In the genomic region with DNA sequence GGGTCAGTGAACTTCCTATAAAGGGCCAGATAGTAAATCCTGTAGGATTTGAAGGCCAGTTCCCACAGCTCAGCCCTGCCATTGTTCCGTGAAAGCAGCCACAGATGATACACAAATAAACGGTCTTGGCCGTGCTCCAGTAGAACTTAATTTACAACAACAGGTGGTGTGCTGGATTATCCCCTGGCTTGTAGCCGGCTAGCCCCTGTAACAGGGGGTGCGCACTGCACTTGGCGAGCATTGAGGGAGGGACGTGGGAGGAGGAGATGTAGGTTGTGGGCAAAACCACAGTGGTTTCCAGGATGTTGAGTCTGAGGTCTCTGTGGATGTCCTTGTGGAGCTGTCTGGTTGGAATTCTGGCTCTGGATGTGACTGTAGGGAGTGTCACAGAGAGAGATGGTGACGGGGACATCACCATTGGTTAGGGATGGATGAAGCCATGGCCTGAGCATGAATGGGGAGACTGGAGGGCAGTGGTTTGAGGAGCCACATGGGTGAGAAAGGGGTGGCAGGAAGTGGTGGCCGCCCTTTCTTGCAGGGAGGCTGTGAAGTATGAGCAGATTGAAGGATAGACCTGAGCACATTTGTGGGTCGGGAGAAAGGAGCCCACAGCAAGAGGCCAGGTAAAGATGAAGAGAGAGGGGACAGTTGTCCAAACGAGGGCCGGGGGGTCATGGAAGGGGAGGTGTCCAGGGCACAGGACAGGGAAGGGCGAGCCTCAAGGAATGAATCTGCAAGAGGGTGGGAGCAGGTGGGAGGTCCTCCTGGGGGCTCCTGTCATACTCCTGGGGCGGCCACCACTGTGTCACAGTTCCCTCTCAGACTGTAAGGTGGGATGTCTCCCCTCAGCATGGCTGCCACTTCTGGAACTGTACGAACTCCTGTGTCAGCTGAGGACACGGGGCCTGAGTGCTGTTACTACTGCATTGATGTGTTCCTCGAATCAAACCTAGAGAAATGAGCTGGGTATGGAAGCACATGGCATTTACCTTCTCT, we compare ENCODE assay signal across 13 cellular contexts. TPM values are rescaled to one million over a fixed set of nuclear protein-coding genes. Genes with fewer than 3 reads are reported as not detected.
DNase-seq lines count a peak whose midpoint lies in the region; ATAC-seq and TF ChIP-seq lines count a peak whose summit lies in the region.
"Had no signal": no experiment of that assay in that cellular context is flagged by ENCODE, and none has a peak within 500 bp of the region (broad histone marks: within the 10 kb centered on the region; RNA-seq: fewer than 3 reads in every experiment).

No MANE protein-coding gene starts in this region.

- no peak overlapping the region for H3K9ac ChIP-seq in SK-N-SH

- H3K4me1 ChIP-seq in CD8-positive, alpha-beta T cell (ENCODE audit: insufficient read depth, low read length): peaks cover 21% of the 10 kb centered on the region
- no peaks in the 10 kb centered on the region for H3K4me1 ChIP-seq in SK-N-SH (ENCODE audit: control insufficient read depth in 1 of 2, insufficient read depth in 2 of 2, low read depth in 1 of 2, low read length in 1 of 2)
- H3K4me1 ChIP-seq: prostate gland, testis had no signal

- H3K36me3 Mint-ChIP-seq in CD8-positive, alpha-beta T cell: no peaks in the 10 kb centered on the region
- peaks cover 6% of the 10 kb centered on the region for H3K36me3 Mint-ChIP-seq in endothelial cell (ENCODE audit: low read depth, unreplicated experiment)

- TF ChIP-seq RAD21 in SK-N-SH (IDR thresholded peaks at IDR 0.05; ENCODE audit: low read length): no peak

- CTCF ChIA-PET in CD8-positive, alpha-beta T cell (lab: Charles Lee): no interaction called here
- CTCF ChIA-PET in SK-N-SH (lab: Yijun Ruan, JAX): no interaction called here

- H3K79me2 ChIP-seq in SK-N-SH (ENCODE audit: insufficient read depth): no peaks in the 10 kb centered on the region

- no peak for ATAC-seq in CD8-positive, alpha-beta T cell
- ATAC-seq in GM19351 (IDR thresholded peaks at IDR 0.05; ENCODE audit: unreplicated experiment): no peak

- no peak for DNase-seq in CD8-positive, alpha-beta T cell
- peak; percentile 89 for DNase-seq in NCI-H1092 (lab: John Stamatoyannopoulos, UW)
- peak; percentile 95 for DNase-seq in NCI-H82 treated with DMSO at 0.1 percent for 48 hours (lab: John Stamatoyannopoulos, UW; ENCODE audit: unreplicated experiment)
- DNase-seq in endothelial cell (ENCODE audit: low spot score): no peak
- DNase-seq in SK-N-SH: no peak
- no peak for DNase-seq in SW 1271 (lab: John Stamatoyannopoulos, UW)
- DNase-seq in putamen (ENCODE audit: low spot score): no peak
- DNase-seq: effector CD8-positive, alpha-beta T cell; HCEC 1CT; MG63; testis had no signal

- H3K9me2 ChIP-seq in SK-N-SH: no peaks in the 10 kb centered on the region

- no peak overlapping the region for H2AFZ ChIP-seq in SK-N-SH (ENCODE audit: low read depth)

- no peaks in the 10 kb centered on the region for H3K9me3 ChIP-seq in CD8-positive, alpha-beta T cell (ENCODE audit: low read length)
- peaks cover 8% of the 10 kb centered on the region; the same call in 1 of the 2 replicates for H3K9me3 ChIP-seq in SK-N-SH
- H3K9me3 ChIP-seq: prostate gland, testis had no signal

- no peaks in the 10 kb centered on the region for H3K27me3 ChIP-seq in CD8-positive, alpha-beta T cell (ENCODE audit: insufficient read depth, low read length)
- no peaks in the 10 kb centered on the region for H3K27me3 ChIP-seq in SK-N-SH (ENCODE audit: insufficient read depth)
- H3K27me3 ChIP-seq: testis had no signal

- peaks cover 24% of the 10 kb centered on the region for H3K4me1 Mint-ChIP-seq in CD8-positive, alpha-beta T cell (ENCODE audit: low read depth)
- H3K4me1 Mint-ChIP-seq in endothelial cell (ENCODE audit: unreplicated experiment): peaks cover 3% of the 10 kb centered on the region

- TF ChIP-seq CTCF in CD8-positive, alpha-beta T cell (IDR thresholded peaks at IDR 0.05): no peak
- TF ChIP-seq CTCF in endothelial cell (IDR thresholded peaks at IDR 0.05; ENCODE audit: unreplicated experiment) (no peak), SK-N-SH (IDR thresholded peaks at IDR 0.05) (no peak)

- POLR2A ChIA-PET in CD8-positive, alpha-beta T cell (lab: Charles Lee): no interaction called here
- POLR2A ChIA-PET in SK-N-SH (lab: Yijun Ruan, JAX): no interaction called here

- intact Hi-C loops in CD8-positive, alpha-beta T cell (cut with DNase I, micrococcal nuclease): no loop called here

- no peak overlapping the region for H3K27ac Mint-ChIP-seq in CD8-positive, alpha-beta T cell
- no peak overlapping the region for H3K27ac Mint-ChIP-seq in endothelial cell (ENCODE audit: unreplicated experiment)

- WGBS in SK-N-SH (ENCODE audit: low lambda C conversion rate): 34% methylated on average over 17 of the region's 17 CpGs

- H3K27ac ChIP-seq in CD8-positive, alpha-beta T cell (ENCODE audit: low read depth, low read length): no peak overlapping the region
- no peak overlapping the region for H3K27ac ChIP-seq in SK-N-SH (ENCODE audit: low read depth in 2 of 2, low read length in 1 of 2)
- H3K27ac ChIP-seq: prostate gland, testis had no signal

- peak overlapping the region; percentile 30 for H3K4me3 Mint-ChIP-seq in CD8-positive, alpha-beta T cell
- H3K4me3 Mint-ChIP-seq in endothelial cell (ENCODE audit: unreplicated experiment): peak overlapping the region; percentile 28

- no peaks in the 10 kb centered on the region for H3K9me3 Mint-ChIP-seq in CD8-positive, alpha-beta T cell
- no peaks in the 10 kb centered on the region for H3K9me3 Mint-ChIP-seq in endothelial cell (ENCODE audit: unreplicated experiment)

- H3K4me3 ChIP-seq in CD8-positive, alpha-beta T cell (ENCODE audit: low read depth, low read length): no peak overlapping the region
- H3K4me3 ChIP-seq in SK-N-SH (ENCODE audit: low read depth in 2 of 2, low read length in 1 of 2): no peak overlapping the region
- H3K4me3 ChIP-seq: MG63, prostate gland, testis had no signal

- H3F3A ChIP-seq in SK-N-SH (replicated peaks; ENCODE audit: insufficient read depth): no peaks in the 10 kb centered on the region

- no peak overlapping the region for H3K4me2 ChIP-seq in SK-N-SH

- no peaks in the 10 kb centered on the region for H3K27me3 Mint-ChIP-seq in CD8-positive, alpha-beta T cell (ENCODE audit: low read depth)
- H3K27me3 Mint-ChIP-seq in endothelial cell (ENCODE audit: unreplicated experiment): peaks cover 2% of the 10 kb centered on the region

- no peak for TF ChIP-seq EP300 in SK-N-SH (IDR thresholded peaks at IDR 0.05; ENCODE audit: borderline replicate concordance in 1 of 2, low read depth in 1 of 2, low read length in 1 of 2)

- H3K36me3 ChIP-seq in CD8-positive, alpha-beta T cell (ENCODE audit: insufficient read depth, low read length): no peaks in the 10 kb centered on the region
- no peaks in the 10 kb centered on the region for H3K36me3 ChIP-seq in SK-N-SH (replicated peaks in 1 of 2; ENCODE audit: control insufficient read depth in 1 of 2, insufficient read depth in 2 of 2, low read length in 1 of 2)
- H3K36me3 ChIP-seq: MG63, prostate gland had no signal

- H4K20me1 ChIP-seq in SK-N-SH (ENCODE audit: insufficient read depth): no peaks in the 10 kb centered on the region

TF ChIP-seq in SK-N-SH, 30 proteins besides CTCF, POLR2A, EP300 and RAD21:
- TF ChIP-seq FOXJ3 (CRISPR knock-in tag; IDR thresholded peaks at IDR 0.05) (no peak), FOSL2 (IDR thresholded peaks at IDR 0.05; ENCODE audit: borderline replicate concordance, low read depth) (no peak)
- TF ChIP-seq, protein P1, sequence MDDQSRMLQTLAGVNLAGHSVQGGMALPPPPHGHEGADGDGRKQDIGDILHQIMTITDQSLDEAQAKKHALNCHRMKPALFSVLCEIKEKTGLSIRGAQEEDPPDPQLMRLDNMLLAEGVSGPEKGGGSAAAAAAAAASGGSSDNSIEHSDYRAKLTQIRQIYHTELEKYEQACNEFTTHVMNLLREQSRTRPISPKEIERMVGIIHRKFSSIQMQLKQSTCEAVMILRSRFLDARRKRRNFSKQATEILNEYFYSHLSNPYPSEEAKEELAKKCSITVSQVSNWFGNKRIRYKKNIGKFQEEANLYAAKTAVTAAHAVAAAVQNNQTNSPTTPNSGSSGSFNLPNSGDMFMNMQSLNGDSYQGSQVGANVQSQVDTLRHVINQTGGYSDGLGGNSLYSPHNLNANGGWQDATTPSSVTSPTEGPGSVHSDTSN (IDR thresholded peaks at IDR 0.05): no peak
TF ChIP-seq in SK-N-SH: peak in this region for 0.

RNA-seq across cellular contexts. Expression of a gene that starts 53.6 kb away (rescaled TPM):
- total RNA-seq in CD8-positive, alpha-beta T cell: 1 to 10 TPM in 1 of 2 experiments, under 1 TPM in 1; 0.94 to 1.1 TPM
- 5.4 TPM for total RNA-seq in endothelial cell (ENCODE audit: unreplicated experiment)
- 0.03 and 0.13 TPM in 2 replicates for polyA plus RNA-seq in SK-N-SH (2012; rRNA removed)
- 0.03 TPM in 1 of 2 replicates, not detected in the other for polyA plus RNA-seq in SK-N-SH (2012; cell fraction: cytosol; rRNA removed)
- 0.13 and 0.68 TPM in 2 replicates for polyA plus RNA-seq in SK-N-SH (2012; cell fraction: nucleus; rRNA removed)

Comparison
In these comparisons a context has a peak if more than half of its experiments do, and no peak if none do; other contexts are left out.
1. DNase-seq: peak in NCI-H1092 (single experiment) and NCI-H82 treated with DMSO at 0.1 percent for 48 hours (single experiment); none in CD8-positive, alpha-beta T cell (0 of 7), endothelial cell (single experiment), SK-N-SH (single experiment), SW 1271 (0 of 2) and putamen (single experiment).